8 cellular contexts compared by ENCODE assay signal in the genomic region with DNA sequence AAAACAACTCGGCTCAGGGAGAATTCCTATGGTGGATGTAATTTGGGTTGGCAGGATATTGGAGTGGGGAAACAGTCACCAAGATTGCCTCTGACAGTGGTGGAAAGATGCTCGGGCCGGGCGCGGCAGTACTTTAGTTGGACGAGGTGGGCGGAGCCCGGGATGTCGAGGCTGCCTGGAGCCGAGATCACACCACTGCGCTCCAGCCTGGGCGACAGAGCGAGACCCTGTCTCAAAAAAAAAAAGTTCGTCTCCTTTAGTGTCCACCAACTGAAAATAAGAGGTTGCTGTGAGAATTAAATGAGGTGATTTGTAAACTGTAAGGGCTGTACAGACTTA. TPM values are rescaled to one million over a fixed set of nuclear protein-coding genes. Genes with fewer than 3 reads are reported as not detected.
DNase-seq lines count a peak whose midpoint lies in the region; TF ChIP-seq lines count a peak whose summit lies in the region.

No MANE protein-coding gene starts in this region.

- H2AFZ ChIP-seq in GM23248: peak overlapping the region; percentile 77

- H3K27me3 Mint-ChIP-seq in neural crest cell (ENCODE audit: low read depth): no peaks in the 10 kb centered on the region

- H3K27me3 ChIP-seq in AG04450 (ENCODE audit: control insufficient read depth, insufficient read depth, low read length) (no peaks in the 10 kb centered on the region), GM23248 (replicated peaks; ENCODE audit: insufficient read depth) (no peaks in the 10 kb centered on the region), thyroid gland (no peaks in the 10 kb centered on the region)

- CTCF ChIA-PET in AG04450 (lab: Charles Lee): interaction anchor here (0.6 to 5.6 kb wide), 29 partner anchors 9 to 458 kb away, joined by 3 to 37 read pairs (median 4); a partner anchor contains a TSS

- peaks cover 36% of the 10 kb centered on the region for H3K36me3 ChIP-seq in GM23248 (ENCODE audit: low read depth)
- peaks cover 28 to 34% of the 10 kb centered on the region in 2 donors for H3K36me3 ChIP-seq in thyroid gland

- H3K9me2 ChIP-seq in GM23248 (ENCODE audit: insufficient read depth): no peaks in the 10 kb centered on the region

- H3F3A ChIP-seq in GM23248 (ENCODE audit: insufficient read depth): peaks cover 28% of the 10 kb centered on the region

- H3K4me2 ChIP-seq in GM23248 (ENCODE audit: unreplicated experiment): peak overlapping the region; percentile 96

- no peaks in the 10 kb centered on the region for H3K9me3 Mint-ChIP-seq in neural crest cell

- DNase-seq in AG04450 (ENCODE audit: low read depth, low spot score) (no peak), GM23248 (peak; percentile 87), NCI-H510A treated with DMSO at 0.1 percent for 48 hours (lab: John Stamatoyannopoulos, UW) (peak; percentile 45), activated T-helper 1 cell treated with Interleukin-2 at 50 U/mL for 16 hours (ENCODE audit: low read depth) (peak; percentile 17), fibroblast of gingiva (ENCODE audit: low read depth) (peak; percentile 48), neural crest cell (ENCODE audit: low read depth, low spot score) (peak; percentile 30), thyroid gland (peak; percentile 53 to 64), amniotic stem cell (lab: John Stamatoyannopoulos, UW) (no peak)

- H3K4me1 Mint-ChIP-seq in neural crest cell: peaks cover 40% of the 10 kb centered on the region

- H3K4me1 ChIP-seq in GM23248 (ENCODE audit: insufficient read depth): peaks cover 23% of the 10 kb centered on the region
- peaks cover 7 to 26% of the 10 kb centered on the region in 2 donors for H3K4me1 ChIP-seq in thyroid gland

- POLR2A ChIA-PET in AG04450 (lab: Yijun Ruan, JAX): interaction anchor here (1.0 to 3.1 kb wide), 7 partner anchors 11 to 452 kb away, joined by 3 to 30 read pairs (median 4); a partner anchor contains a TSS

- peaks cover 5% of the 10 kb centered on the region; the same call in 1 of the 2 replicates for H3K9me3 ChIP-seq in AG04450 (ENCODE audit: control insufficient read depth, insufficient read depth, low read length)
- H3K9me3 ChIP-seq in GM23248 (ENCODE audit: low read depth): no peaks in the 10 kb centered on the region
- no peaks in the 10 kb centered on the region for H3K9me3 ChIP-seq in thyroid gland

- peaks cover 9% of the 10 kb centered on the region for H3K36me3 Mint-ChIP-seq in neural crest cell (ENCODE audit: low read depth)

- no peaks in the 10 kb centered on the region for H4K20me1 ChIP-seq in GM23248 (ENCODE audit: insufficient read depth)

- peak overlapping the region; percentile 96 for H3K27ac Mint-ChIP-seq in neural crest cell (ENCODE audit: unreplicated experiment)

- in situ Hi-C loops in GM23248 (cut with MboI): no loop called here

- TF ChIP-seq CTCF in AG04450 (IDR thresholded peaks at IDR 0.05; ENCODE audit: low read depth, low read length) (no peak), neural crest cell (conservative IDR thresholded peaks at IDR 0.05) (no peak), thyroid gland (IDR thresholded peaks at IDR 0.05) (no peak)

- H3K9ac ChIP-seq in GM23248: peak overlapping the region; percentile 91

- H3K79me2 ChIP-seq in GM23248 (ENCODE audit: insufficient read depth): peaks cover 48% of the 10 kb centered on the region

- H3K4me3 Mint-ChIP-seq in neural crest cell: peak overlapping the region; percentile 99

- WGBS in GM23248 (ENCODE audit: low coverage in 1 of 2, low lambda C conversion rate in 2 of 2, missing lambda C conversion rate in 2 of 2), 2 experiments: 1 to 3% methylated on average over 14 of the region's 14 CpGs
- 0% methylated on average over 14 of the region's 14 CpGs for WGBS in thyroid gland, 2 donors

- intact Hi-C loops in thyroid gland (cut with DNase I): loop anchor here (5.0 kb wide), 1 partner anchor 97 kb away; a partner anchor contains a TSS

- H3K27ac ChIP-seq in AG04450 (ENCODE audit: low read depth, low read length): peak overlapping the region; percentile 87
- H3K27ac ChIP-seq in GM23248: peak overlapping the region; percentile 82
- H3K27ac ChIP-seq in thyroid gland: peak overlapping the region; percentile 68 to 82 (median 74)

- TF ChIP-seq POLR2A in thyroid gland (IDR thresholded peaks at IDR 0.05): no peak

- H3K4me3 ChIP-seq in AG04450 (ENCODE audit: low read depth, low read length) (peak overlapping the region; percentile 98), GM23248 (peak overlapping the region; percentile 81), thyroid gland (replicated peaks in 1 of 3) (peak overlapping the region; percentile 45 to 96 (median 65))

RNA-seq across cellular contexts. Expression of a gene that starts 0.6 kb away (rescaled TPM):
- 31.3 and 46.6 TPM in 2 replicates for polyA plus RNA-seq in AG04450 (2011; rRNA removed)
- polyA minus RNA-seq in AG04450 (2011; rRNA and poly(A)+ RNA removed): 4.3 and 6.9 TPM in 2 replicates
- total RNA-seq in GM23248 (2014; rRNA removed; shearing (Covaris generic)): 48.7 and 53.1 TPM in 2 replicates
- 122 and 124 TPM in 2 replicates for polyA plus RNA-seq in GM23248 (2016; fragmentation: Nextera tagmentation; extraction: Ambion mirVana)
- 54.7 and 63.6 TPM in 2 replicates for total RNA-seq in neural crest cell
- total RNA-seq in thyroid gland: 100 to 1,000 TPM in 2 of 4 donors, 10 to 100 TPM in 2; 62.9 to 133 (median 101) TPM

RNA-seq across cellular contexts. Expression of a gene that starts 41.4 kb away (rescaled TPM):
- polyA plus RNA-seq in AG04450 (2011; rRNA removed): 5.3 and 5.4 TPM in 2 replicates
- polyA minus RNA-seq in AG04450 (2011; rRNA and poly(A)+ RNA removed): 3.6 and 4.3 TPM in 2 replicates
- total RNA-seq in GM23248 (2014; rRNA removed; shearing (Covaris generic)): 4.8 and 5.3 TPM in 2 replicates
- 6.1 and 7.0 TPM in 2 replicates for polyA plus RNA-seq in GM23248 (2016; fragmentation: Nextera tagmentation; extraction: Ambion mirVana)
- total RNA-seq in neural crest cell: 8.8 and 10.3 TPM in 2 replicates
- total RNA-seq in thyroid gland: 10 to 100 TPM; 10.5 to 20.4 (median 12.4) TPM

Comparison
In these comparisons a context has a peak if more than half of its experiments do, and no peak if none do; other contexts are left out.
1. DNase-seq: peak in GM23248 (single experiment), NCI-H510A treated with DMSO at 0.1 percent for 48 hours (single experiment), activated T-helper 1 cell treated with Interleukin-2 at 50 U/mL for 16 hours (single experiment), fibroblast of gingiva (single experiment), neural crest cell (single experiment) and thyroid gland (2 of 2); none in AG04450 (single experiment) and amniotic stem cell (single experiment).
2. Peak in every context shown above with its lines, with median percentiles within 50 percentile points of each other: H3K27ac ChIP-seq and H3K4me3 ChIP-seq.